1 cellular context compared by ENCODE assay signal in genomic region chr20:10307359-10307735, GRCh38.
TF ChIP-seq lines count a peak whose summit lies in the region.

No MANE protein-coding gene starts in this region.

TF ChIP-seq in IMR-90, 13 proteins besides CTCF, POLR2A, EP300 and RAD21:
- TF ChIP-seq FOS (IDR thresholded peaks at IDR 0.05; ENCODE audit: low read depth, low read length) (no peak), CHD1 (IDR thresholded peaks at IDR 0.05; ENCODE audit: low read depth, low read length) (no peak), CEBPB (IDR thresholded peaks at IDR 0.05; ENCODE audit: low read depth, low read length) (no peak)
- TF ChIP-seq, protein P1, sequence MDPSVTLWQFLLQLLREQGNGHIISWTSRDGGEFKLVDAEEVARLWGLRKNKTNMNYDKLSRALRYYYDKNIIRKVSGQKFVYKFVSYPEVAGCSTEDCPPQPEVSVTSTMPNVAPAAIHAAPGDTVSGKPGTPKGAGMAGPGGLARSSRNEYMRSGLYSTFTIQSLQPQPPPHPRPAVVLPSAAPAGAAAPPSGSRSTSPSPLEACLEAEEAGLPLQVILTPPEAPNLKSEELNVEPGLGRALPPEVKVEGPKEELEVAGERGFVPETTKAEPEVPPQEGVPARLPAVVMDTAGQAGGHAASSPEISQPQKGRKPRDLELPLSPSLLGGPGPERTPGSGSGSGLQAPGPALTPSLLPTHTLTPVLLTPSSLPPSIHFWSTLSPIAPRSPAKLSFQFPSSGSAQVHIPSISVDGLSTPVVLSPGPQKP (IDR thresholded peaks at IDR 0.05; ENCODE audit: borderline replicate concordance, low read depth, low read length), result no peak
